13 cellular contexts compared by ENCODE assay signal in genomic region chr19:42143341-42144234, GRCh38. TPM values are rescaled to one million over a fixed set of nuclear protein-coding genes. Genes with fewer than 3 reads are reported as not detected.
A peak's percentile ranks its signal among the peaks of the same experiment; 100 is the strongest.
DNase-seq lines count a peak whose midpoint lies in the region; ATAC-seq and TF ChIP-seq lines count a peak whose summit lies in the region.
"Had no signal": no experiment of that assay in that cellular context is flagged by ENCODE, and none has a peak within 500 bp of the region (broad histone marks: within the 10 kb centered on the region; RNA-seq: fewer than 3 reads in every experiment).

No MANE protein-coding gene starts in this region.

- H2BK20ac ChIP-seq in IMR-90 (ENCODE audit: low read depth, low read length): no peak overlapping the region

- H3K36me3 ChIP-seq in IMR-90 (ENCODE audit: control insufficient read depth, insufficient read depth, low read length) (no peaks in the 10 kb centered on the region), brain microvascular endothelial cell (replicated peaks) (no peaks in the 10 kb centered on the region)
- H3K36me3 ChIP-seq: sigmoid colon had no signal

- no peak overlapping the region for H2AFZ ChIP-seq in IMR-90 (replicated peaks; ENCODE audit: low read length, poor library complexity)

- no peak overlapping the region for H2BK120ac ChIP-seq in IMR-90 (ENCODE audit: low read depth, low read length)

- in situ Hi-C loops in IMR-90 (cut with MboI; ENCODE audit: low sequenced_read_pairs): no loop called here
- in situ Hi-C loops in brain microvascular endothelial cell (cut with HindIII; ENCODE audit: low pct_ligation_motif_present, low sequenced_read_pairs): no loop called here

- no peak overlapping the region for H3K4ac ChIP-seq in IMR-90 (ENCODE audit: low read depth, low read length)

- no peak overlapping the region for H3K14ac ChIP-seq in IMR-90 (replicated peaks; ENCODE audit: low read depth, low read length)

- H3K9me1 ChIP-seq in IMR-90 (ENCODE audit: insufficient read depth, low read length): no peaks in the 10 kb centered on the region

- H3K56ac ChIP-seq in IMR-90 (ENCODE audit: extremely low read depth, insufficient read depth, low read length): no peak overlapping the region

- no peak overlapping the region for H3K23ac ChIP-seq in IMR-90 (ENCODE audit: low read depth, low read length)

- peaks cover 28% of the 10 kb centered on the region for H3K27me3 ChIP-seq in IMR-90 (ENCODE audit: control insufficient read depth, insufficient read depth, low read length)
- peaks cover 7% of the 10 kb centered on the region for H3K27me3 ChIP-seq in brain microvascular endothelial cell (replicated peaks)

- H4K91ac ChIP-seq in IMR-90 (ENCODE audit: insufficient read depth, low read depth, low read length): no peak overlapping the region

- intact Hi-C loops in IMR-90 (cut with micrococcal nuclease): no loop called here

- no peak overlapping the region for H2AK5ac ChIP-seq in IMR-90 (ENCODE audit: low read depth, low read length)

- ATAC-seq in IMR-90 (ENCODE audit: low read depth) (peak; percentile 75; the same call in 1 of the 2 replicates), HG02884 (IDR thresholded peaks at IDR 0.05; ENCODE audit: unreplicated experiment) (no peak), GM18870 (IDR thresholded peaks at IDR 0.05; ENCODE audit: unreplicated experiment) (no peak)
- ATAC-seq: foreskin keratinocyte had no signal

- dilution Hi-C loops in IMR-90 (cut with HindIII; ENCODE audit: low sequenced_read_pairs, unreplicated experiment): no loop called here

- H3K4me2 ChIP-seq in IMR-90 (ENCODE audit: low read depth, low read length): no peak overlapping the region

- TF ChIP-seq RAD21 in IMR-90 (IDR thresholded peaks at IDR 0.05; ENCODE audit: low read length): no peak

- TF ChIP-seq CTCF in IMR-90 (conservative IDR thresholded peaks at IDR 0.05; ENCODE audit: low read depth, low read length) (no peak), brain microvascular endothelial cell (IDR thresholded peaks at IDR 0.05; ENCODE audit: low read depth, low read length, missing control alignments) (no peak)

- WGBS in IMR-90 (ENCODE audit: extremely low coverage in 2 of 2, insufficient read length in 1 of 2), 2 experiments: 64% methylated on average over 7 of the region's 14 CpGs; no CpG with 5 or more reads in 1 of the 2 experiments

- no peak for TF ChIP-seq POLR2A in IMR-90 (IDR thresholded peaks at IDR 0.05; ENCODE audit: low read depth, low read length)

- no peak overlapping the region for H3K27ac ChIP-seq in IMR-90 (ENCODE audit: insufficient read depth, low read length)
- H3K27ac ChIP-seq in brain microvascular endothelial cell: no peak overlapping the region
- H3K27ac ChIP-seq: foreskin keratinocyte, sigmoid colon had no signal

- no peaks in the 10 kb centered on the region for H3K4me1 ChIP-seq in IMR-90 (ENCODE audit: control insufficient read depth, insufficient read depth, low read length)
- H3K4me1 ChIP-seq: foreskin keratinocyte, sigmoid colon had no signal

- no peak overlapping the region for H3K4me3 ChIP-seq in IMR-90 (ENCODE audit: insufficient read depth, low read depth, low read length)
- H3K4me3 ChIP-seq in brain microvascular endothelial cell (ENCODE audit: low read depth, low read length): no peak overlapping the region
- H3K4me3 ChIP-seq: sigmoid colon had no signal

- H2BK15ac ChIP-seq in IMR-90 (ENCODE audit: low read depth, low read length): no peak overlapping the region

- no peak overlapping the region for H3K9ac ChIP-seq in IMR-90 (ENCODE audit: low read depth, low read length)

- POLR2A ChIA-PET in IMR-90 (lab: Charles Lee; ENCODE audit: unreplicated experiment): no interaction called here

- no peak overlapping the region for H4K8ac ChIP-seq in IMR-90 (ENCODE audit: low read depth in 2 of 2, low read length in 2 of 2)

- H3K79me1 ChIP-seq in IMR-90 (ENCODE audit: low read depth in 1 of 2, low read length in 2 of 2): no peaks in the 10 kb centered on the region

- no peak overlapping the region for H2BK5ac ChIP-seq in IMR-90 (ENCODE audit: low read depth, low read length, poor library complexity, severe bottlenecking)

- H4K5ac ChIP-seq in IMR-90 (ENCODE audit: low read depth, low read length): no peak overlapping the region

- no peaks in the 10 kb centered on the region for H4K20me1 ChIP-seq in IMR-90 (ENCODE audit: insufficient read depth, low read length)

- no peak overlapping the region for H2AK9ac ChIP-seq in IMR-90 (replicated peaks; ENCODE audit: low read depth, low read length, poor library complexity)

- CTCF ChIA-PET in IMR-90 (lab: Yijun Ruan, JAX): no interaction called here

- no peak overlapping the region for H3K18ac ChIP-seq in IMR-90 (ENCODE audit: low read depth, low read length)

- DNase-seq in AG08396 (ENCODE audit: low spot score): peak; percentile 51
- DNase-seq in IMR-90: peak; percentile 30
- peak; percentile 44 for DNase-seq in UCSD-AML1 (lab: John Stamatoyannopoulos, UW; ENCODE audit: unreplicated experiment)
- DNase-seq in islet precursor cell: peak; percentile 87
- no peak for DNase-seq in brain microvascular endothelial cell
- no peak for DNase-seq in activated T-cell treated with anti-CD3 and anti-CD28 coated beads for 4 hours
- DNase-seq: CD4-positive, alpha-beta T cell; foreskin keratinocyte; NCI-H2171 treated with DMSO at 0.1 percent for 48 hours; sigmoid colon; SW 1271 had no signal

- H3K9me3 ChIP-seq in IMR-90 (ENCODE audit: control insufficient read depth, insufficient read depth, low read length): no peaks in the 10 kb centered on the region
- H3K9me3 ChIP-seq: sigmoid colon had no signal

- BruUV-seq in IMR-90 (replicated peaks; lab: Mats Ljungman, UMichigan): no TSS peak

TF ChIP-seq in IMR-90, 13 proteins besides CTCF, POLR2A, EP300 and RAD21:
- TF ChIP-seq RFX5 (IDR thresholded peaks at IDR 0.05; ENCODE audit: low read depth, low read length) (no peak), MAZ (IDR thresholded peaks at IDR 0.05; ENCODE audit: borderline replicate concordance, low read depth, low read length) (no peak), FOS (IDR thresholded peaks at IDR 0.05; ENCODE audit: low read depth, low read length) (no peak), USF2 (IDR thresholded peaks at IDR 0.05; ENCODE audit: low read depth, low read length) (no peak), MAFK (IDR thresholded peaks at IDR 0.05; ENCODE audit: low read depth, low read length) (no peak), MXI1 (IDR thresholded peaks at IDR 0.05; ENCODE audit: borderline replicate concordance, low read depth, low read length) (no peak), NFE2L2 (IDR thresholded peaks at IDR 0.05; ENCODE audit: low read depth, low read length) (no peak), BHLHE40 (IDR thresholded peaks at IDR 0.05; ENCODE audit: low read depth, low read length) (no peak)

RNA-seq across cellular contexts. Expression of gene POU2F2, which starts 11.3 kb away (rescaled TPM):
- total RNA-seq in IMR-90 (2012; rRNA removed): 0.54 and 0.56 TPM in 2 replicates
- 5.0 and 6.6 TPM in 2 replicates for polyA plus RNA-seq in IMR-90 (2012; rRNA removed)
- 1.8 and 5.3 TPM in 2 replicates for polyA plus RNA-seq in IMR-90 (2012; cell fraction: cytosol; rRNA removed)
- polyA plus RNA-seq in IMR-90 (2012; cell fraction: nucleus; rRNA removed; ENCODE audit: low replicate concordance): 11.7 and 16.9 TPM in 2 replicates

Comparison
In these comparisons a context has a peak if more than half of its experiments do, and no peak if none do; other contexts are left out.
1. DNase-seq: peak in AG08396 (single experiment), IMR-90 (single experiment), UCSD-AML1 (single experiment) and islet precursor cell (single experiment); none in brain microvascular endothelial cell (single experiment) and activated T-cell treated with anti-CD3 and anti-CD28 coated beads for 4 hours (single experiment).